Comparison of ENCODE assay signal across 1 cellular context in genomic region chr7:47738563-47739166, GRCh38.
TF ChIP-seq lines count a peak whose summit lies in the region.

No MANE protein-coding gene starts in this region.

TF ChIP-seq in HepG2, 621 proteins besides CTCF, POLR2A, EP300 and RAD21 (continued from another document and continues in another):
- TF ChIP-seq FOXP4 (CRISPR knock-in tag; IDR thresholded peaks at IDR 0.05) (0 out of 2 replicates have a peak, but pooled peaks have one; percentile 24), ZBTB21 (CRISPR knock-in tag; IDR thresholded peaks at IDR 0.05) (no peak), RBM39 (IDR thresholded peaks at IDR 0.05; ENCODE audit: low read depth, low read length, poor library complexity, severe bottlenecking) (no peak), SMYD3 (CRISPR knock-in tag; IDR thresholded peaks at IDR 0.05) (no peak), ZNF292 (CRISPR knock-in tag; IDR thresholded peaks at IDR 0.05; ENCODE audit: borderline replicate concordance, low read depth) (0 out of 2 replicates have a peak, but pooled peaks have one; percentile 19), MLLT10 (CRISPR knock-in tag; IDR thresholded peaks at IDR 0.05) (no peak), MAZ (IDR thresholded peaks at IDR 0.05; ENCODE audit: borderline replicate concordance, low read depth, low read length) (no peak), MAZ (CRISPR knock-in tag; IDR thresholded peaks at IDR 0.05; ENCODE audit: low read depth) (no peak), CHCHD3 (CRISPR knock-in tag; IDR thresholded peaks at IDR 0.05) (no peak), PLRG1 (conservative IDR thresholded peaks at IDR 0.05) (no peak), NR2F6 (IDR thresholded peaks at IDR 0.05) (peak; percentile 71), NR2F6 (CRISPR knock-in tag; IDR thresholded peaks at IDR 0.05) (peak; percentile 77), ZNF460 (CRISPR knock-in tag; IDR thresholded peaks at IDR 0.05; ENCODE audit: borderline replicate concordance) (no peak), MTA3 (CRISPR knock-in tag; IDR thresholded peaks at IDR 0.05) (no peak), SALL1 (CRISPR knock-in tag; IDR thresholded peaks at IDR 0.05) (peak; percentile 36; the same call in 1 of the 2 replicates), NCOA5 (CRISPR knock-in tag; IDR thresholded peaks at IDR 0.05) (no peak), BCL6 (CRISPR knock-in tag; IDR thresholded peaks at IDR 0.05) (peak; percentile 34; the same call in 1 of the 2 replicates), SKIL (CRISPR knock-in tag; IDR thresholded peaks at IDR 0.05; ENCODE audit: borderline replicate concordance) (peak; percentile 34; the same call in 1 of the 2 replicates), HOXA3 (CRISPR knock-in tag; IDR thresholded peaks at IDR 0.05) (0 out of 2 replicates have a peak, but pooled peaks have one; percentile 29), ZFP36L1 (CRISPR knock-in tag; IDR thresholded peaks at IDR 0.05) (no peak), ZNF609 (CRISPR knock-in tag; IDR thresholded peaks at IDR 0.05; ENCODE audit: borderline replicate concordance) (0 out of 2 replicates have a peak, but pooled peaks have one; percentile 32), STAG1 (CRISPR knock-in tag; IDR thresholded peaks at IDR 0.05) (0 out of 2 replicates have a peak, but pooled peaks have one; percentile 13), JUNB (CRISPR knock-in tag; IDR thresholded peaks at IDR 0.05; ENCODE audit: borderline replicate concordance) (no peak), FOXO4 (CRISPR knock-in tag; conservative IDR thresholded peaks at IDR 0.05) (no peak), CENPT (CRISPR knock-in tag; IDR thresholded peaks at IDR 0.05; ENCODE audit: low read depth) (no peak), KDM6A (CRISPR knock-in tag; IDR thresholded peaks at IDR 0.05; ENCODE audit: low read depth) (no peak), MLXIP (CRISPR knock-in tag; IDR thresholded peaks at IDR 0.05; ENCODE audit: borderline replicate concordance) (no peak), HCFC1 (IDR thresholded peaks at IDR 0.05; ENCODE audit: low read depth, low read length) (no peak), KDM1A (CRISPR knock-in tag; IDR thresholded peaks at IDR 0.05) (no peak), ZMYM3 (CRISPR knock-in tag; IDR thresholded peaks at IDR 0.05) (peak; percentile 37; the same call in 1 of the 2 replicates), ZNF670 (CRISPR knock-in tag; IDR thresholded peaks at IDR 0.05; ENCODE audit: borderline replicate concordance) (no peak), GATAD1 (CRISPR knock-in tag; IDR thresholded peaks at IDR 0.05) (no peak), ZNF510 (CRISPR knock-in tag; IDR thresholded peaks at IDR 0.05; ENCODE audit: low read depth) (no peak), NR2F1 (CRISPR knock-in tag; IDR thresholded peaks at IDR 0.05) (peak in 1 of 2 experiments; percentile 70; a peak in 1 of 4 replicates), CBX5 (CRISPR knock-in tag; IDR thresholded peaks at IDR 0.05; ENCODE audit: borderline replicate concordance) (no peak), ZNF691 (CRISPR knock-in tag; IDR thresholded peaks at IDR 0.05; ENCODE audit: borderline replicate concordance, low read depth) (no peak), PHF8 (CRISPR knock-in tag; IDR thresholded peaks at IDR 0.05) (no peak), ZNF687 (CRISPR knock-in tag; IDR thresholded peaks at IDR 0.05) (peak; percentile 88), NFIC (IDR thresholded peaks at IDR 0.05; ENCODE audit: low read length) (0 out of 2 replicates have a peak, but pooled peaks have one; percentile 3), PRDM4 (CRISPR knock-in tag; IDR thresholded peaks at IDR 0.05; ENCODE audit: borderline replicate concordance) (no peak), BRD4 (CRISPR knock-in tag; IDR thresholded peaks at IDR 0.05) (0 out of 2 replicates have a peak, but pooled peaks have one; percentile 31), ATM (IDR thresholded peaks at IDR 0.05; ENCODE audit: borderline replicate concordance) (no peak), PITX1 (CRISPR knock-in tag; IDR thresholded peaks at IDR 0.05) (0 out of 2 replicates have a peak, but pooled peaks have one; percentile 43)
